Comparison of ENCODE assay signal across 17 cellular contexts in genomic region chr5:158116965-158117364, GRCh38.
A peak's percentile ranks its signal among the peaks of the same experiment; 100 is the strongest.
DNase-seq lines count a peak whose midpoint lies in the region; ATAC-seq and TF ChIP-seq lines count a peak whose summit lies in the region.
"Had no signal": no experiment of that assay in that cellular context is flagged by ENCODE, and none has a peak within 500 bp of the region (broad histone marks: within the 10 kb centered on the region; RNA-seq: fewer than 3 reads in every experiment).

No MANE protein-coding gene starts in this region.

- H3K9me3 ChIP-seq in GM23248 (ENCODE audit: low read depth): no peaks in the 10 kb centered on the region
- H3K9me3 ChIP-seq in adipocyte (ENCODE audit: control insufficient read depth, low read length): no peaks in the 10 kb centered on the region
- H3K9me3 ChIP-seq in smooth muscle cell (replicated peaks; ENCODE audit: low read depth): no peaks in the 10 kb centered on the region
- H3K9me3 ChIP-seq: BLaER1, Peyer's patch had no signal

- no peaks in the 10 kb centered on the region for H3K9me3 Mint-ChIP-seq in activated naive CD8-positive, alpha-beta T cell treated with anti-CD3 and anti-CD28 coated beads, Interleukin-2, amount 50 U/mL, for 24 hours
- no peaks in the 10 kb centered on the region for H3K9me3 Mint-ChIP-seq in activated naive CD8-positive, alpha-beta T cell treated with anti-CD3 and anti-CD28 coated beads for 36 hours
- H3K9me3 Mint-ChIP-seq: CD4-positive, alpha-beta memory T cell had no signal

- H4K20me1 ChIP-seq in GM23248 (ENCODE audit: insufficient read depth): no peaks in the 10 kb centered on the region
- H4K20me1 ChIP-seq in smooth muscle cell (ENCODE audit: low read depth): no peaks in the 10 kb centered on the region
- H4K20me1 ChIP-seq: BLaER1 had no signal

- TF ChIP-seq CTCF in smooth muscle cell (IDR thresholded peaks at IDR 0.05; ENCODE audit: borderline replicate concordance, insufficient read depth, poor library complexity, severe bottlenecking): no peak

- H3K27ac ChIP-seq in GM23248 (peak overlapping the region; percentile 84), smooth muscle cell (ENCODE audit: low read depth) (no peak overlapping the region)
- H3K27ac ChIP-seq: BLaER1, Peyer's patch had no signal

- in situ Hi-C loops in GM23248 (cut with MboI): no loop called here

- H3F3A ChIP-seq in GM23248 (ENCODE audit: insufficient read depth) (peaks cover 40% of the 10 kb centered on the region), smooth muscle cell (ENCODE audit: low read depth) (no peaks in the 10 kb centered on the region)

- H3K27ac Mint-ChIP-seq in activated naive CD8-positive, alpha-beta T cell treated with anti-CD3 and anti-CD28 coated beads, Interleukin-2, amount 50 U/mL, for 24 hours: no peak overlapping the region
- no peak overlapping the region for H3K27ac Mint-ChIP-seq in activated naive CD8-positive, alpha-beta T cell treated with anti-CD3 and anti-CD28 coated beads for 36 hours
- H3K27ac Mint-ChIP-seq: CD4-positive, alpha-beta memory T cell had no signal

- H3K9ac ChIP-seq in GM23248 (peak overlapping the region; percentile 50; the same call in 1 of the 2 replicates), adipocyte (ENCODE audit: low read length) (peak overlapping the region; percentile 49), smooth muscle cell (ENCODE audit: low read depth) (no peak overlapping the region)
- H3K9ac ChIP-seq: BLaER1 had no signal

- H3K4me1 ChIP-seq in GM23248 (ENCODE audit: insufficient read depth): peaks cover 40% of the 10 kb centered on the region
- H3K4me1 ChIP-seq in adipocyte (ENCODE audit: control insufficient read depth, insufficient read depth, low read length): peaks cover 64% of the 10 kb centered on the region
- no peaks in the 10 kb centered on the region for H3K4me1 ChIP-seq in smooth muscle cell (ENCODE audit: low read depth)
- H3K4me1 ChIP-seq: Peyer's patch had no signal

- H3K9me2 ChIP-seq in GM23248 (ENCODE audit: insufficient read depth): no peaks in the 10 kb centered on the region

- H3K4me1 Mint-ChIP-seq in activated naive CD8-positive, alpha-beta T cell treated with anti-CD3 and anti-CD28 coated beads, Interleukin-2, amount 50 U/mL, for 24 hours: no peaks in the 10 kb centered on the region
- H3K4me1 Mint-ChIP-seq in activated naive CD8-positive, alpha-beta T cell treated with anti-CD3 and anti-CD28 coated beads for 36 hours: no peaks in the 10 kb centered on the region
- H3K4me1 Mint-ChIP-seq: CD4-positive, alpha-beta memory T cell had no signal

- H3K36me3 ChIP-seq in GM23248 (ENCODE audit: low read depth): no peaks in the 10 kb centered on the region
- no peaks in the 10 kb centered on the region for H3K36me3 ChIP-seq in adipocyte (ENCODE audit: control insufficient read depth, insufficient read depth, low read length, severe bottlenecking)
- no peaks in the 10 kb centered on the region for H3K36me3 ChIP-seq in smooth muscle cell (ENCODE audit: low read depth)
- H3K36me3 ChIP-seq: BLaER1, Peyer's patch had no signal

- peaks cover 16% of the 10 kb centered on the region for H3K27me3 Mint-ChIP-seq in activated naive CD8-positive, alpha-beta T cell treated with anti-CD3 and anti-CD28 coated beads, Interleukin-2, amount 50 U/mL, for 24 hours
- H3K27me3 Mint-ChIP-seq in activated naive CD8-positive, alpha-beta T cell treated with anti-CD3 and anti-CD28 coated beads for 36 hours: peaks cover 30% of the 10 kb centered on the region

- ATAC-seq in activated naive CD8-positive, alpha-beta T cell treated with anti-CD3 and anti-CD28 coated beads, Interleukin-2, amount 50 U/mL, for 24 hours: peak; percentile 79
- ATAC-seq in GM18520 (IDR thresholded peaks at IDR 0.05; ENCODE audit: unreplicated experiment): no peak

- H3K4me3 Mint-ChIP-seq in activated naive CD8-positive, alpha-beta T cell treated with anti-CD3 and anti-CD28 coated beads, Interleukin-2, amount 50 U/mL, for 24 hours: no peak overlapping the region
- H3K4me3 Mint-ChIP-seq in activated naive CD8-positive, alpha-beta T cell treated with anti-CD3 and anti-CD28 coated beads for 36 hours: no peak overlapping the region
- H3K4me3 Mint-ChIP-seq: CD4-positive, alpha-beta memory T cell had no signal

- WGBS in GM23248 (ENCODE audit: low coverage in 1 of 2, low lambda C conversion rate in 2 of 2, missing lambda C conversion rate in 2 of 2), 2 experiments: 48 to 53% methylated on average over 2 of the region's 2 CpGs
- 96% methylated on average over 2 of the region's 2 CpGs for WGBS in smooth muscle cell (ENCODE audit: low lambda C conversion rate)

- H3K4me3 ChIP-seq in GM23248 (0 out of 2 replicates have a peak overlapping the region, but pooled peaks have one; percentile 17), adipocyte (ENCODE audit: low read length) (peak overlapping the region; percentile 6), smooth muscle cell (no peak overlapping the region)
- H3K4me3 ChIP-seq: BLaER1, Peyer's patch had no signal

- peak overlapping the region; percentile 67 for H3K4me2 ChIP-seq in GM23248 (ENCODE audit: unreplicated experiment)
- peak overlapping the region; percentile 14 for H3K4me2 ChIP-seq in smooth muscle cell
- H3K4me2 ChIP-seq: BLaER1 had no signal

- no peak overlapping the region for H2AFZ ChIP-seq in GM23248
- H2AFZ ChIP-seq in smooth muscle cell (ENCODE audit: low read depth): no peak overlapping the region

- no peaks in the 10 kb centered on the region for H3K36me3 Mint-ChIP-seq in activated naive CD8-positive, alpha-beta T cell treated with anti-CD3 and anti-CD28 coated beads, Interleukin-2, amount 50 U/mL, for 24 hours (ENCODE audit: low read depth)
- no peaks in the 10 kb centered on the region for H3K36me3 Mint-ChIP-seq in activated naive CD8-positive, alpha-beta T cell treated with anti-CD3 and anti-CD28 coated beads for 36 hours
- H3K36me3 Mint-ChIP-seq: CD4-positive, alpha-beta memory T cell had no signal

- no peak for DNase-seq in activated naive CD8-positive, alpha-beta T cell treated with anti-CD3 and anti-CD28 coated beads, Interleukin-2, amount 50 U/mL, for 24 hours
- no peak for DNase-seq in activated naive CD8-positive, alpha-beta T cell treated with anti-CD3 and anti-CD28 coated beads for 36 hours
- peak; percentile 51 for DNase-seq in GM23248
- no peak for DNase-seq in adipocyte (ENCODE audit: low read depth)
- no peak for DNase-seq in smooth muscle cell (lab: John Stamatoyannopoulos, UW; ENCODE audit: unreplicated experiment)
- DNase-seq in NCI-H345 (lab: John Stamatoyannopoulos, UW): no peak
- no peak for DNase-seq in COR-L47 (lab: John Stamatoyannopoulos, UW)
- DNase-seq: Calu3; CD4-positive, alpha-beta memory T cell; NCI-H1105; NCI-H2081; NCI-H510A; NCI-H748 treated with DMSO at 0.1 percent for 48 hours; NK-92 treated with Interleukin-12 subunit alpha and Interleukin-12 subunit beta, amount 100 ng/mL, for 24 hours; Peyer's patch had no signal

- H3K27me3 ChIP-seq in GM23248 (replicated peaks; ENCODE audit: insufficient read depth) (no peaks in the 10 kb centered on the region), adipocyte (replicated peaks; ENCODE audit: control insufficient read depth, insufficient read depth, low read length) (no peaks in the 10 kb centered on the region), smooth muscle cell (ENCODE audit: low read depth) (no peaks in the 10 kb centered on the region)
- H3K27me3 ChIP-seq: BLaER1, Peyer's patch had no signal

- H3K79me2 ChIP-seq in GM23248 (ENCODE audit: insufficient read depth): no peaks in the 10 kb centered on the region
- H3K79me2 ChIP-seq in smooth muscle cell (ENCODE audit: low read depth): no peaks in the 10 kb centered on the region
